In genomic region chr3:149919509-149919908, GRCh38 we compare ENCODE assay signal across 36 cellular contexts.
"Had no signal": no experiment of that assay in that cellular context is flagged by ENCODE, and none has a peak within 500 bp of the region (broad histone marks: within the 10 kb centered on the region; RNA-seq: fewer than 3 reads in every experiment).

No MANE protein-coding gene starts in this region.

- ATAC-seq: activated CD8-positive, alpha-beta T cell treated with anti-CD3 and anti-CD28 coated beads for 36 hours; activated naive CD8-positive, alpha-beta T cell treated with anti-CD3 and anti-CD28 coated beads, Interleukin-2, amount 50 U/mL, for 24 hours; activated T-cell treated with anti-CD3 and anti-CD28 coated beads, Interleukin-2, amount 50 U/mL, for 4 hours; activated T-cell treated with anti-CD3 and anti-CD28 coated beads, Interleukin-2, amount 50 U/mL, for 72 hours; activated T-helper 17 cell treated with anti-CD3 and anti-CD28 coated beads, Interleukin-2, amount 50 U/mL, for 72 hours had no signal

- H3K4me3 Mint-ChIP-seq: activated B cell treated with CpG ODN at 0.5 μM for 24 hours; activated CD4-positive, alpha-beta memory T cell treated with anti-CD3 and anti-CD28 coated beads for 36 hours; activated CD4-positive, alpha-beta T cell treated with anti-CD3 and anti-CD28 coated beads, Interleukin-2, amount 10 ng/mL, durations not matched to agents 24 days and 14 days; activated CD8-positive, alpha-beta T cell treated with anti-CD3 and anti-CD28 coated beads for 36 hours; activated naive CD4-positive, alpha-beta T cell treated with anti-CD3 and anti-CD28 coated beads, Interleukin-2, amount 10 ng/mL, durations not matched to agents 7 days and 5 days; activated naive CD4-positive, alpha-beta T cell treated with anti-CD3 and anti-CD28 coated beads, Interleukin-2, amount 50 U/mL, for 24 hours; activated naive CD8-positive, alpha-beta T cell; activated naive CD8-positive, alpha-beta T cell treated with anti-CD3 and anti-CD28 coated beads, Interleukin-2, amount 10 ng/mL, durations not matched to agents 7 days and 5 days; activated naive CD8-positive, alpha-beta T cell treated with anti-CD3 and anti-CD28 coated beads, Interleukin-2, amount 50 U/mL, for 24 hours; activated T-cell treated with anti-CD3 and anti-CD28 coated beads, Interleukin-2, amount 50 U/mL, for 4 hours; activated T-cell treated with anti-CD3 and anti-CD28 coated beads, Interleukin-2, amount 50 U/mL, for 72 hours; activated T-helper 1 cell treated with anti-CD3 and anti-CD28 coated beads, Interleukin-12 subunit alpha, Interleukin-12 subunit beta, Interleukin-2, Interleukin-4 antibody, amounts not matched to agents 30 ng/mL and 10 ng/mL and 1 ng/mL, durations not matched to agents 14 hours and 24 hours and 36 hours; activated T-helper 17 cell treated with anti-CD3 and anti-CD28 coated beads, Interleukin-2, amount 50 U/mL, for 72 hours; brain; central memory CD8-positive, alpha-beta T cell; T-helper 2 cell treated with Interferon-gamma antibody and Interleukin-4, amounts not matched to agents 5 μg/mL and 100 μg/mL, for 36 hours had no signal

- H3K4me1 ChIP-seq: ascending aorta had no signal

- H3K27ac ChIP-seq: ascending aorta, cardiac muscle cell, VCaP had no signal

- FAIRE-seq: bronchial epithelial cell, TTC549 had no signal

- DNase-seq: activated B cell treated with CpG ODN at 0.5 μM for 24 hours; activated CD4-positive, alpha-beta memory T cell treated with anti-CD3 and anti-CD28 coated beads for 36 hours; activated CD4-positive, alpha-beta T cell treated with anti-CD3 and anti-CD28 coated beads for 4 hours; activated CD4-positive, alpha-beta T cell treated with anti-CD3 and anti-CD28 coated beads, Interleukin-2, amount 10 ng/mL, durations not matched to agents 24 days and 14 days; activated CD4-positive, alpha-beta T cell treated with anti-CD3 and anti-CD28 coated beads, Interleukin-2, amount 50 U/mL, for 1 hour; activated CD4-positive, alpha-beta T cell treated with anti-CD3 and anti-CD28 coated beads, Interleukin-2, amount 50 U/mL, for 4 hours; activated CD4-positive, CD25-positive, alpha-beta regulatory T cell treated with anti-CD3 and anti-CD28 coated beads, Interleukin-2, amount 50 U/mL, for 72 hours; activated CD8-positive, alpha-beta memory T cell treated with anti-CD3 and anti-CD28 coated beads, Interleukin-2, amount 50 U/mL, for 4 hours; activated CD8-positive, alpha-beta T cell treated with anti-CD3 and anti-CD28 coated beads for 36 hours; activated effector memory CD4-positive, alpha-beta T cell treated with anti-CD3 and anti-CD28 coated beads, Interleukin-2, amount 50 U/mL, for 16 hours; activated naive CD4-positive, alpha-beta T cell treated with anti-CD3 and anti-CD28 coated beads, Interleukin-2, amount 10 ng/mL, durations not matched to agents 7 days and 5 days; activated naive CD4-positive, alpha-beta T cell treated with Interleukin-2 at 50 U/mL for 16 hours; activated naive CD8-positive, alpha-beta T cell treated with anti-CD3 and anti-CD28 coated beads, Interleukin-2, amount 10 ng/mL, durations not matched to agents 7 days and 5 days; activated naive CD8-positive, alpha-beta T cell treated with anti-CD3 and anti-CD28 coated beads, Interleukin-2, amount 50 U/mL, for 24 hours; activated T-cell treated with anti-CD3 and anti-CD28 coated beads for 4 hours; activated T-cell treated with anti-CD3 and anti-CD28 coated beads, Interleukin-2, amount 50 U/mL, for 1 hour; activated T-cell treated with anti-CD3 and anti-CD28 coated beads, Interleukin-2, amount 50 U/mL, for 4 hours; activated T-cell treated with anti-CD3 and anti-CD28 coated beads, Interleukin-2, amount 50 U/mL, for 72 hours; amygdala; anterior cingulate cortex; caudate nucleus; cerebellar nuclear complex; T-helper 2 cell; T-helper 9 cell had no signal

- H3K27me3 Mint-ChIP-seq: activated B cell treated with CpG ODN at 0.5 μM for 24 hours; activated CD4-positive, alpha-beta memory T cell treated with anti-CD3 and anti-CD28 coated beads for 36 hours; activated CD4-positive, alpha-beta T cell treated with anti-CD3 and anti-CD28 coated beads, Interleukin-2, amount 10 ng/mL, durations not matched to agents 24 days and 14 days; activated CD8-positive, alpha-beta T cell treated with anti-CD3 and anti-CD28 coated beads for 36 hours; activated naive CD4-positive, alpha-beta T cell treated with anti-CD3 and anti-CD28 coated beads, Interleukin-2, amount 10 ng/mL, durations not matched to agents 7 days and 5 days; activated naive CD4-positive, alpha-beta T cell treated with anti-CD3 and anti-CD28 coated beads, Interleukin-2, amount 50 U/mL, for 24 hours; activated naive CD8-positive, alpha-beta T cell; activated naive CD8-positive, alpha-beta T cell treated with anti-CD3 and anti-CD28 coated beads, Interleukin-2, amount 10 ng/mL, durations not matched to agents 7 days and 5 days; activated naive CD8-positive, alpha-beta T cell treated with anti-CD3 and anti-CD28 coated beads, Interleukin-2, amount 50 U/mL, for 24 hours; activated T-helper 17 cell treated with anti-CD3 and anti-CD28 coated beads, Interleukin-2, amount 50 U/mL, for 72 hours; brain; central memory CD8-positive, alpha-beta T cell had no signal

- H3K27me3 ChIP-seq: ascending aorta, cardiac muscle cell had no signal

- H3K4me3 ChIP-seq: ascending aorta, cardiac muscle cell had no signal

- H3K9me3 ChIP-seq: ascending aorta had no signal

- H3K27ac Mint-ChIP-seq: activated B cell treated with CpG ODN at 0.5 μM for 24 hours; activated CD4-positive, alpha-beta memory T cell treated with anti-CD3 and anti-CD28 coated beads for 36 hours; activated CD4-positive, alpha-beta T cell treated with anti-CD3 and anti-CD28 coated beads, Interleukin-2, amount 10 ng/mL, durations not matched to agents 24 days and 14 days; activated CD8-positive, alpha-beta T cell treated with anti-CD3 and anti-CD28 coated beads for 36 hours; activated naive CD4-positive, alpha-beta T cell treated with anti-CD3 and anti-CD28 coated beads, Interleukin-2, amount 10 ng/mL, durations not matched to agents 7 days and 5 days; activated naive CD4-positive, alpha-beta T cell treated with anti-CD3 and anti-CD28 coated beads, Interleukin-2, amount 50 U/mL, for 24 hours; activated naive CD8-positive, alpha-beta T cell; activated naive CD8-positive, alpha-beta T cell treated with anti-CD3 and anti-CD28 coated beads, Interleukin-2, amount 10 ng/mL, durations not matched to agents 7 days and 5 days; activated naive CD8-positive, alpha-beta T cell treated with anti-CD3 and anti-CD28 coated beads, Interleukin-2, amount 50 U/mL, for 24 hours; activated T-cell treated with anti-CD3 and anti-CD28 coated beads, Interleukin-2, amount 50 U/mL, for 72 hours; activated T-helper 1 cell treated with anti-CD3 and anti-CD28 coated beads, Interleukin-12 subunit alpha, Interleukin-12 subunit beta, Interleukin-2, Interleukin-4 antibody, amounts not matched to agents 30 ng/mL and 10 ng/mL and 1 ng/mL, durations not matched to agents 14 hours and 24 hours and 36 hours; activated T-helper 17 cell treated with anti-CD3 and anti-CD28 coated beads, Interleukin-2, amount 50 U/mL, for 72 hours; brain; T-helper 2 cell treated with Interferon-gamma antibody and Interleukin-4, amounts not matched to agents 5 μg/mL and 100 μg/mL, for 36 hours had no signal

- H3K4me1 Mint-ChIP-seq: activated CD4-positive, alpha-beta T cell treated with anti-CD3 and anti-CD28 coated beads, Interleukin-2, amount 10 ng/mL, durations not matched to agents 24 days and 14 days; activated naive CD4-positive, alpha-beta T cell treated with anti-CD3 and anti-CD28 coated beads, Interleukin-2, amount 10 ng/mL, durations not matched to agents 7 days and 5 days; activated naive CD4-positive, alpha-beta T cell treated with anti-CD3 and anti-CD28 coated beads, Interleukin-2, amount 50 U/mL, for 24 hours; activated naive CD8-positive, alpha-beta T cell treated with anti-CD3 and anti-CD28 coated beads, Interleukin-2, amount 10 ng/mL, durations not matched to agents 7 days and 5 days; activated naive CD8-positive, alpha-beta T cell treated with anti-CD3 and anti-CD28 coated beads, Interleukin-2, amount 50 U/mL, for 24 hours; activated T-helper 17 cell treated with anti-CD3 and anti-CD28 coated beads, Interleukin-2, amount 50 U/mL, for 72 hours; brain; central memory CD8-positive, alpha-beta T cell had no signal

- H3K9me3 Mint-ChIP-seq: activated B cell treated with CpG ODN at 0.5 μM for 24 hours; activated CD4-positive, alpha-beta memory T cell treated with anti-CD3 and anti-CD28 coated beads for 36 hours; activated CD4-positive, alpha-beta T cell treated with anti-CD3 and anti-CD28 coated beads, Interleukin-2, amount 10 ng/mL, durations not matched to agents 24 days and 14 days; activated CD8-positive, alpha-beta T cell treated with anti-CD3 and anti-CD28 coated beads for 36 hours; activated naive CD4-positive, alpha-beta T cell treated with anti-CD3 and anti-CD28 coated beads, Interleukin-2, amount 10 ng/mL, durations not matched to agents 7 days and 5 days; activated naive CD4-positive, alpha-beta T cell treated with anti-CD3 and anti-CD28 coated beads, Interleukin-2, amount 50 U/mL, for 24 hours; activated naive CD8-positive, alpha-beta T cell treated with anti-CD3 and anti-CD28 coated beads, Interleukin-2, amount 10 ng/mL, durations not matched to agents 7 days and 5 days; activated naive CD8-positive, alpha-beta T cell treated with anti-CD3 and anti-CD28 coated beads, Interleukin-2, amount 50 U/mL, for 24 hours; activated T-cell treated with anti-CD3 and anti-CD28 coated beads, Interleukin-2, amount 50 U/mL, for 4 hours; activated T-cell treated with anti-CD3 and anti-CD28 coated beads, Interleukin-2, amount 50 U/mL, for 72 hours; activated T-helper 1 cell treated with anti-CD3 and anti-CD28 coated beads, Interleukin-12 subunit alpha, Interleukin-12 subunit beta, Interleukin-2, Interleukin-4 antibody, amounts not matched to agents 30 ng/mL and 10 ng/mL and 1 ng/mL, durations not matched to agents 14 hours and 24 hours and 36 hours; activated T-helper 17 cell treated with anti-CD3 and anti-CD28 coated beads, Interleukin-2, amount 50 U/mL, for 72 hours; brain; central memory CD8-positive, alpha-beta T cell; T-helper 2 cell treated with Interferon-gamma antibody and Interleukin-4, amounts not matched to agents 5 μg/mL and 100 μg/mL, for 36 hours had no signal
